Comparison of ENCODE assay signal across 15 cellular contexts in the genomic region with DNA sequence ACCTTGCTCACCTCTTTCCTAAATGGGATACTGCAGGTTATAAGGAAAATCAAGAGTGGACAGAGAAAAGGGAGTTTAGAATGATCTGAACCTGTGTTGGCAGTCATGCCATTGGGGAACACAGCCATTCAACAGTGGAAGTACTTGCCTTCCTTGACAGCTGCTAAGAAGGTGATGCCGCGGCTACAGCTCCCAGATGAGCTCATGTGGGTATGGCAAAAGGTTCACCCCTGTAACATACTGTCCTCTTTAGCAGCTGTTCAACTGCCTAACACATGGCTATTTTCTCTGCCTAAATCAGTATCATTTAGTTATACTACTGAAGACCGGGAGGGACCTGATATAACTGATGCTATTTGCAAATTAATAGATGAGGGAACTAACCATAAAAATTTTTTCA.
DNase-seq lines count a peak whose midpoint lies in the region; ATAC-seq lines count a peak whose summit lies in the region.
"Had no signal": no experiment of that assay in that cellular context is flagged by ENCODE, and none has a peak within 500 bp of the region (broad histone marks: within the 10 kb centered on the region; RNA-seq: fewer than 3 reads in every experiment).

No MANE protein-coding gene starts in this region.

- H2BK12ac ChIP-seq in neuronal stem cell (ENCODE audit: low read length) = no peak overlapping the region

- H4K8ac ChIP-seq in mesendoderm (ENCODE audit: low read depth, low read length) (no peak overlapping the region), neuronal stem cell (ENCODE audit: low read depth, low read length) (peak overlapping the region; percentile 31)

- H3K4me1 ChIP-seq in SJCRH30 (0 out of 2 replicates have a peak, but pooled peaks cover 6% of the 10 kb centered on the region), mesendoderm (ENCODE audit: control insufficient read depth, low read depth, low read length) (no peaks in the 10 kb centered on the region), neuronal stem cell (ENCODE audit: control insufficient read depth in 2 of 2, insufficient read depth in 1 of 2, low read depth in 1 of 2, low read length in 2 of 2) (peaks cover 1% of the 10 kb centered on the region in 2 donors)
- H3K4me1 ChIP-seq: A549 had no signal

- H3K79me1 ChIP-seq in mesendoderm (ENCODE audit: low read length) (no peaks in the 10 kb centered on the region), neuronal stem cell (ENCODE audit: low read depth, low read length) (no peaks in the 10 kb centered on the region)

- H3K9me3 ChIP-seq in SJCRH30 (replicated peaks) = no peaks in the 10 kb centered on the region
- H3K9me3 ChIP-seq in neuronal stem cell (replicated peaks in 1 of 2; ENCODE audit: control insufficient read depth in 2 of 2, insufficient read depth in 1 of 2, low read depth in 1 of 2, low read length in 2 of 2) = no peaks in the 10 kb centered on the region
- H3K9me3 ChIP-seq: A549 had no signal

- H2BK120ac ChIP-seq in mesendoderm (ENCODE audit: low read depth, low read length) (no peak overlapping the region), neuronal stem cell (ENCODE audit: low read depth, low read length) (no peak overlapping the region)

- H3K4me2 ChIP-seq in mesendoderm (ENCODE audit: low read length) (no peak overlapping the region), neuronal stem cell (ENCODE audit: insufficient read depth, low read length, poor library complexity, severe bottlenecking) (no peak overlapping the region)
- H3K4me2 ChIP-seq: A549 had no signal

- H3K4me3 ChIP-seq in SJCRH30 (no peak overlapping the region), mesendoderm (ENCODE audit: low read length) (no peak overlapping the region), neuronal stem cell (ENCODE audit: low read length in 2 of 2) (no peak overlapping the region)
- H3K4me3 ChIP-seq: A549 had no signal

- H3K27ac ChIP-seq in SJCRH30 = peak overlapping the region; percentile 12; the same call in 1 of the 2 replicates
- H3K27ac ChIP-seq in mesendoderm (ENCODE audit: low read depth, low read length) = no peak overlapping the region
- H3K27ac ChIP-seq in neuronal stem cell (replicated peaks; ENCODE audit: low read length) = no peak overlapping the region
- H3K27ac ChIP-seq: A549 had no signal

- no CpG with 5 or more reads among the region's 3 CpGs for WGBS in mesendoderm (ENCODE audit: extremely low coverage, insufficient coverage, low lambda C conversion rate)
- no CpG with 5 or more reads among the region's 3 CpGs for WGBS in neuronal stem cell (ENCODE audit: extremely low coverage in 2 of 2, insufficient read length in 2 of 2, insufficient replicate concordance in 1 of 2), 2 donors

- H2BK5ac ChIP-seq in mesendoderm (ENCODE audit: low read length) = no peak overlapping the region
- no peak overlapping the region for H2BK5ac ChIP-seq in neuronal stem cell (ENCODE audit: low read length)

- H3K56ac ChIP-seq in mesendoderm (ENCODE audit: low read length) = no peak overlapping the region

- no peaks in the 10 kb centered on the region for H3K79me2 ChIP-seq in mesendoderm (ENCODE audit: control insufficient read depth, insufficient read depth, low read length)

- H3K27me3 ChIP-seq in SJCRH30 (no peaks in the 10 kb centered on the region), mesendoderm (ENCODE audit: insufficient read depth, low read length, poor library complexity) (no peaks in the 10 kb centered on the region), neuronal stem cell (ENCODE audit: control insufficient read depth in 3 of 3, insufficient read depth in 3 of 3, low read depth in 1 of 3, low read length in 3 of 3) (peaks cover 0 to 34% (median 3%) of the 10 kb centered on the region in 3 experiments)

- H3K14ac ChIP-seq in neuronal stem cell (ENCODE audit: low read length) = no peak overlapping the region

- H3K36me3 ChIP-seq in SJCRH30 (no peaks in the 10 kb centered on the region), mesendoderm (ENCODE audit: control insufficient read depth, insufficient read depth, low read length) (no peaks in the 10 kb centered on the region), neuronal stem cell (replicated peaks in 1 of 2; ENCODE audit: control insufficient read depth in 2 of 2, insufficient read depth in 2 of 2, low read length in 2 of 2) (no peaks in the 10 kb centered on the region)

- H3K18ac ChIP-seq in mesendoderm (ENCODE audit: low read length) = no peak overlapping the region
- no peak overlapping the region for H3K18ac ChIP-seq in neuronal stem cell (ENCODE audit: low read length)

- H3K4ac ChIP-seq in mesendoderm (ENCODE audit: low read depth, low read length) (no peak overlapping the region), neuronal stem cell (ENCODE audit: low read length) (no peak overlapping the region)

- H3K9ac ChIP-seq in mesendoderm (ENCODE audit: low read length) (no peak overlapping the region), neuronal stem cell (ENCODE audit: low read depth, low read length, poor library complexity) (no peak overlapping the region)

- H4K5ac ChIP-seq in mesendoderm (ENCODE audit: low read length) = no peak overlapping the region

- no peak overlapping the region for H2AFZ ChIP-seq in neuronal stem cell (ENCODE audit: low read length)

- DNase-seq in SJCRH30 (peak; percentile 42 to 54), mesendoderm (peak; percentile 7), neuronal stem cell (ENCODE audit: low spot score) (no peak)
- no peak for DNase-seq in stimulated activated CD4-positive, alpha-beta T cell treated with anti-CD3 and anti-CD28 coated beads, Interleukin-2, amount 100 ng/mL, for 48 hours
- DNase-seq in activated naive CD4-positive, alpha-beta T cell treated with anti-CD3 and anti-CD28 coated beads, Interleukin-2, amount 50 U/mL, for 16 hours = no peak
- DNase-seq: CD8-positive, alpha-beta T cell; COR-L47; DMS153; DMS79 treated with DMSO at 0.1 percent for 48 hours; EL; HCEC 1CT; HFFc6 had no signal

- H2AK5ac ChIP-seq in mesendoderm (ENCODE audit: low read length) (no peak overlapping the region), neuronal stem cell (ENCODE audit: low read depth, low read length) (no peak overlapping the region)

- H3K23ac ChIP-seq in mesendoderm (ENCODE audit: low read length) = no peak overlapping the region
- H3K23ac ChIP-seq in neuronal stem cell (ENCODE audit: low read depth, low read length, poor library complexity) = no peak overlapping the region

- ATAC-seq in GM19328 (IDR thresholded peaks at IDR 0.05; ENCODE audit: unreplicated experiment) = no peak
- ATAC-seq in HG03378 (IDR thresholded peaks at IDR 0.05; ENCODE audit: unreplicated experiment) = no peak
- ATAC-seq: A549; CD8-positive, alpha-beta T cell had no signal

- H2BK15ac ChIP-seq in mesendoderm (replicated peaks; ENCODE audit: low read depth) (no peak overlapping the region), neuronal stem cell (ENCODE audit: low read length) (no peak overlapping the region)

- no peak overlapping the region for H4K91ac ChIP-seq in neuronal stem cell (ENCODE audit: low read depth, low read length, poor library complexity)

Comparison
In these comparisons a context has a peak if more than half of its experiments do, and no peak if none do; other contexts are left out.
1. DNase-seq: peak in SJCRH30 (2 of 2) and mesendoderm (single experiment); none in neuronal stem cell (single experiment), stimulated activated CD4-positive, alpha-beta T cell treated with anti-CD3 and anti-CD28 coated beads, Interleukin-2, amount 100 ng/mL, for 48 hours (0 of 2) and activated naive CD4-positive, alpha-beta T cell treated with anti-CD3 and anti-CD28 coated beads, Interleukin-2, amount 50 U/mL, for 16 hours (single experiment).